In genomic region chr7:32357535-32358277, GRCh38 we compare ENCODE assay signal across 12 cellular contexts.
A peak's percentile ranks its signal among the peaks of the same experiment; 100 is the strongest.
DNase-seq lines count a peak whose midpoint lies in the region; ATAC-seq and TF ChIP-seq lines count a peak whose summit lies in the region.
"Had no signal": no experiment of that assay in that cellular context is flagged by ENCODE, and none has a peak within 500 bp of the region (broad histone marks: within the 10 kb centered on the region; RNA-seq: fewer than 3 reads in every experiment).

No MANE protein-coding gene starts in this region.

- no peak overlapping the region for H2AFZ ChIP-seq in hepatocyte

- H3K9me3 ChIP-seq in hepatocyte (ENCODE audit: low read depth): no peaks in the 10 kb centered on the region
- no peaks in the 10 kb centered on the region for H3K9me3 ChIP-seq in BE2C

- no peak overlapping the region for H3K4me2 ChIP-seq in hepatocyte

- no peaks in the 10 kb centered on the region for H3K9me2 ChIP-seq in hepatocyte (replicated peaks; ENCODE audit: insufficient read depth)

- peak; percentile 35 for TF ChIP-seq CTCF in hepatocyte (IDR thresholded peaks at IDR 0.05; ENCODE audit: poor library complexity)
- no peak for TF ChIP-seq CTCF in BE2C (IDR thresholded peaks at IDR 0.05; ENCODE audit: low read depth, low read length)

- peaks cover 3% of the 10 kb centered on the region for H3K27me3 ChIP-seq in hepatocyte
- H3K27me3 ChIP-seq in BE2C: peaks cover 7% of the 10 kb centered on the region

- peak; percentile 7 for DNase-seq in DMS114 treated with DMSO at 0.1 percent for 48 hours (lab: John Stamatoyannopoulos, UW; ENCODE audit: unreplicated experiment)
- peak; percentile 11 for DNase-seq in NOMO-1 treated with dmso at 0.1 percent for 144 hours (lab: John Stamatoyannopoulos, UW; ENCODE audit: unreplicated experiment)
- DNase-seq in hepatocyte (ENCODE audit: low spot score): no peak
- no peak for DNase-seq in BE2C
- DNase-seq in activated gamma-delta T cell treated with Interleukin-2 at 50 U/mL for 16 hours: no peak
- DNase-seq: activated T-cell treated with anti-CD3 and anti-CD28 coated beads, Interleukin-2, amount 50 U/mL, for 24 hours; DMS79 treated with DMSO at 0.1 percent for 48 hours; MV-4-11; T-helper 17 cell had no signal

- WGBS in hepatocyte (ENCODE audit: low lambda C conversion rate, missing lambda C conversion rate): 40% methylated on average over 8 of the region's 8 CpGs

- no peaks in the 10 kb centered on the region for H3K4me1 ChIP-seq in hepatocyte (ENCODE audit: insufficient read depth)
- H3K4me1 ChIP-seq in BE2C: no peaks in the 10 kb centered on the region

- no peaks in the 10 kb centered on the region for H4K20me1 ChIP-seq in hepatocyte (ENCODE audit: insufficient read depth, poor library complexity, severe bottlenecking)

- no peak overlapping the region for H3K27ac ChIP-seq in hepatocyte

- no peak overlapping the region for H3K4me3 ChIP-seq in hepatocyte
- H3K4me3 ChIP-seq in BE2C (ENCODE audit: low read depth, low read length): no peak overlapping the region

- no peaks in the 10 kb centered on the region for H3K36me3 ChIP-seq in hepatocyte (replicated peaks; ENCODE audit: insufficient read depth, low read depth)
- no peaks in the 10 kb centered on the region for H3K36me3 ChIP-seq in BE2C

- H3K79me2 ChIP-seq in hepatocyte: no peaks in the 10 kb centered on the region

- peak; percentile 39 for ATAC-seq in HG02885 (IDR thresholded peaks at IDR 0.05; ENCODE audit: poor library complexity, unreplicated experiment)
- ATAC-seq in GM18873 (IDR thresholded peaks at IDR 0.05; ENCODE audit: low FRiP score, unreplicated experiment): no peak
- no peak for ATAC-seq in esophagus mucosa
- ATAC-seq: T-helper 17 cell had no signal

Comparison
In these comparisons a context has a peak if more than half of its experiments do, and no peak if none do; other contexts are left out.
1. DNase-seq: peak in DMS114 treated with DMSO at 0.1 percent for 48 hours (single experiment) and NOMO-1 treated with dmso at 0.1 percent for 144 hours (single experiment); none in hepatocyte (single experiment), BE2C (single experiment) and activated gamma-delta T cell treated with Interleukin-2 at 50 U/mL for 16 hours (single experiment).